Comparison of ENCODE assay signal across 12 cellular contexts in genomic region chr11:128174465-128175101, GRCh38.
A peak's percentile ranks its signal among the peaks of the same experiment; 100 is the strongest.
DNase-seq lines count a peak whose midpoint lies in the region; ATAC-seq and TF ChIP-seq lines count a peak whose summit lies in the region.
"Had no signal": no experiment of that assay in that cellular context is flagged by ENCODE, and none has a peak within 500 bp of the region (broad histone marks: within the 10 kb centered on the region; RNA-seq: fewer than 3 reads in every experiment).

No MANE protein-coding gene starts in this region.

- TF ChIP-seq CTCF in BJ (IDR thresholded peaks at IDR 0.05; ENCODE audit: insufficient read depth, low read depth, low read length) = no peak
- no peak for TF ChIP-seq CTCF in IMR-90 (conservative IDR thresholded peaks at IDR 0.05; ENCODE audit: low read depth, low read length)
- peak; percentile 26 for TF ChIP-seq CTCF in brain microvascular endothelial cell (IDR thresholded peaks at IDR 0.05; ENCODE audit: low read depth, low read length, missing control alignments)
- no peak for TF ChIP-seq CTCF in spleen (IDR thresholded peaks at IDR 0.05 in 8 of 11, conservative IDR thresholded peaks at IDR 0.05 in 3 of 11)

- peaks cover 2% of the 10 kb centered on the region; the same call in 1 of the 2 replicates for H3K4me1 ChIP-seq in IMR-90 (ENCODE audit: control insufficient read depth, insufficient read depth, low read length)
- peaks cover 5% of the 10 kb centered on the region for H3K4me1 ChIP-seq in mesendoderm (ENCODE audit: control insufficient read depth, low read depth, low read length)
- peaks cover 0 to 13% (median 10%) of the 10 kb centered on the region in 6 donors for H3K4me1 ChIP-seq in spleen
- H3K4me1 ChIP-seq: upper lobe of left lung had no signal

- H3K9me1 ChIP-seq in IMR-90 (ENCODE audit: insufficient read depth, low read length) = no peaks in the 10 kb centered on the region

- H3K4ac ChIP-seq in IMR-90 (ENCODE audit: low read depth, low read length) (peak overlapping the region; percentile 30), mesendoderm (ENCODE audit: low read depth, low read length) (no peak overlapping the region)

- no peak overlapping the region for H3K56ac ChIP-seq in IMR-90 (ENCODE audit: extremely low read depth, insufficient read depth, low read length)
- H3K56ac ChIP-seq in mesendoderm (ENCODE audit: low read length) = no peak overlapping the region

- peak overlapping the region; percentile 88 for H2BK120ac ChIP-seq in IMR-90 (ENCODE audit: low read depth, low read length)
- no peak overlapping the region for H2BK120ac ChIP-seq in mesendoderm (ENCODE audit: low read depth, low read length)

- DNase-seq in BJ (ENCODE audit: low read depth) = peak; percentile 54
- peak; percentile 67 for DNase-seq in IMR-90
- DNase-seq in brain microvascular endothelial cell = peak; percentile 62
- peak; percentile 93 for DNase-seq in mesendoderm
- DNase-seq in GOT3 (lab: John Stamatoyannopoulos, UW) = no peak
- no peak for DNase-seq in NOMO-1 treated with DMSO at 0.1 percent for 48 hours (lab: John Stamatoyannopoulos, UW; ENCODE audit: unreplicated experiment)
- no peak for DNase-seq in spleen
- DNase-seq in posterior cingulate gyrus = no peak
- DNase-seq: activated B cell treated with CpG ODN at 0.5 μM for 24 hours, Calu3, NCI-H1930, upper lobe of left lung had no signal

- no peak overlapping the region for H2AK9ac ChIP-seq in IMR-90 (replicated peaks; ENCODE audit: low read depth, low read length, poor library complexity)

- peak overlapping the region; percentile 53; the same call in 1 of the 2 replicates for H4K91ac ChIP-seq in IMR-90 (ENCODE audit: insufficient read depth, low read depth, low read length)

- H3K9me3 ChIP-seq in IMR-90 (ENCODE audit: control insufficient read depth, insufficient read depth, low read length) = no peaks in the 10 kb centered on the region
- H3K9me3 ChIP-seq in spleen = no peaks in the 10 kb centered on the region
- H3K9me3 ChIP-seq: upper lobe of left lung had no signal

- H3K36me3 ChIP-seq in BJ (ENCODE audit: control insufficient read depth, insufficient read depth, low read length) = no peaks in the 10 kb centered on the region
- H3K36me3 ChIP-seq in IMR-90 (ENCODE audit: control insufficient read depth, insufficient read depth, low read length) = no peaks in the 10 kb centered on the region
- no peaks in the 10 kb centered on the region for H3K36me3 ChIP-seq in brain microvascular endothelial cell (replicated peaks)
- H3K36me3 ChIP-seq in mesendoderm (ENCODE audit: control insufficient read depth, insufficient read depth, low read length) = no peaks in the 10 kb centered on the region
- no peaks in the 10 kb centered on the region for H3K36me3 ChIP-seq in spleen
- H3K36me3 ChIP-seq: upper lobe of left lung had no signal

- H3K27me3 ChIP-seq in BJ (ENCODE audit: control insufficient read depth, insufficient read depth, low read length) = no peaks in the 10 kb centered on the region
- 0 out of 2 replicates have a peak, but pooled peaks cover 2% of the 10 kb centered on the region for H3K27me3 ChIP-seq in IMR-90 (ENCODE audit: control insufficient read depth, insufficient read depth, low read length)
- no peaks in the 10 kb centered on the region for H3K27me3 ChIP-seq in brain microvascular endothelial cell (replicated peaks)
- no peaks in the 10 kb centered on the region for H3K27me3 ChIP-seq in mesendoderm (ENCODE audit: insufficient read depth, low read length, poor library complexity)
- no peaks in the 10 kb centered on the region for H3K27me3 ChIP-seq in spleen (replicated peaks in 1 of 7)
- H3K27me3 ChIP-seq: upper lobe of left lung had no signal

- peak overlapping the region; percentile 50; the same call in 1 of the 2 replicates for H2BK20ac ChIP-seq in IMR-90 (ENCODE audit: low read depth, low read length)

- H3K9ac ChIP-seq in IMR-90 (ENCODE audit: low read depth, low read length) (no peak overlapping the region; the same call in 1 of the 2 replicates), mesendoderm (ENCODE audit: low read length) (no peak overlapping the region)

- no peak for TF ChIP-seq RAD21 in IMR-90 (IDR thresholded peaks at IDR 0.05; ENCODE audit: low read length)

- peak; percentile 54 for ATAC-seq in IMR-90 (ENCODE audit: low read depth)

- 37% methylated on average over 2 of the region's 7 CpGs; no CpG with 5 or more reads in 1 of the 2 experiments for WGBS in IMR-90 (ENCODE audit: extremely low coverage in 2 of 2, insufficient read length in 1 of 2), 2 experiments
- no CpG with 5 or more reads among the region's 7 CpGs for WGBS in mesendoderm (ENCODE audit: extremely low coverage, insufficient coverage, low lambda C conversion rate)
- 72 to 87% (median 79%) methylated on average over 7 of the region's 7 CpGs for WGBS in spleen, 5 donors

- no TSS peak for BruUV-seq in IMR-90 (replicated peaks; lab: Mats Ljungman, UMichigan)

- no peak overlapping the region for H4K5ac ChIP-seq in IMR-90 (ENCODE audit: low read depth, low read length)
- no peak overlapping the region for H4K5ac ChIP-seq in mesendoderm (ENCODE audit: low read length)

- H3K4me2 ChIP-seq in IMR-90 (ENCODE audit: low read depth, low read length) = no peak overlapping the region
- no peak overlapping the region for H3K4me2 ChIP-seq in mesendoderm (ENCODE audit: low read length)

- peak overlapping the region; percentile 52 for H2AFZ ChIP-seq in IMR-90 (replicated peaks; ENCODE audit: low read length, poor library complexity)

- POLR2A ChIA-PET in BJ (lab: Charles Lee) = interaction anchor here (0.6 kb wide), 1 partner anchor 16 kb away, joined by 3 read pairs; no protein-coding TSS in a partner anchor
- POLR2A ChIA-PET in IMR-90 (lab: Charles Lee; ENCODE audit: unreplicated experiment) = no interaction called here

- H4K20me1 ChIP-seq in IMR-90 (ENCODE audit: insufficient read depth, low read length) = no peaks in the 10 kb centered on the region

- intact Hi-C loops in IMR-90 (cut with micrococcal nuclease) = loop anchor here (5.0 kb wide), 1 partner anchor 603 kb away; no protein-coding TSS in a partner anchor
- intact Hi-C loops in spleen (cut with DNase I; ENCODE audit: low total_unique reads) = loop anchor here (10.0 kb wide), 1 partner anchor 780 kb away; no protein-coding TSS in a partner anchor
- intact Hi-C loops in posterior cingulate gyrus (cut with DNase I) = loop anchor here (5.0 to 10.0 kb wide), 2 partner anchors 120 to 783 kb away; no protein-coding TSS in a partner anchor

- H3K27ac ChIP-seq in IMR-90 (ENCODE audit: insufficient read depth, low read length) (no peak overlapping the region), brain microvascular endothelial cell (peak overlapping the region; percentile 36), mesendoderm (ENCODE audit: low read depth, low read length) (peak overlapping the region; percentile 6), spleen (peak overlapping the region in 4 of 8 donors; percentile 4 to 46 (median 24))
- H3K27ac ChIP-seq: upper lobe of left lung had no signal

- H4K8ac ChIP-seq in IMR-90 (ENCODE audit: low read depth in 2 of 2, low read length in 2 of 2) (no peak overlapping the region; a peak in 1 of 4 replicates), mesendoderm (ENCODE audit: low read depth, low read length) (no peak overlapping the region)

- dilution Hi-C loops in IMR-90 (cut with HindIII; ENCODE audit: low sequenced_read_pairs, unreplicated experiment) = loop anchor here (25.0 kb wide), 2 partner anchors 463 to 663 kb away; no protein-coding TSS in a partner anchor

- peak overlapping the region; percentile 13; the same call in 1 of the 2 replicates for H3K23ac ChIP-seq in IMR-90 (ENCODE audit: low read depth, low read length)
- H3K23ac ChIP-seq in mesendoderm (ENCODE audit: low read length) = no peak overlapping the region

- H3K4me3 ChIP-seq in BJ (ENCODE audit: low read depth, low read length) (no peak overlapping the region), IMR-90 (ENCODE audit: insufficient read depth, low read depth, low read length) (no peak overlapping the region), brain microvascular endothelial cell (ENCODE audit: low read depth, low read length) (no peak overlapping the region), mesendoderm (ENCODE audit: low read length) (no peak overlapping the region), spleen (no peak overlapping the region)
- H3K4me3 ChIP-seq: upper lobe of left lung had no signal

- H3K18ac ChIP-seq in IMR-90 (ENCODE audit: low read depth, low read length) (no peak overlapping the region; the same call in 1 of the 2 replicates), mesendoderm (ENCODE audit: low read length) (no peak overlapping the region)

- no peaks in the 10 kb centered on the region for H3K79me1 ChIP-seq in IMR-90 (ENCODE audit: low read depth in 1 of 2, low read length in 2 of 2)
- no peaks in the 10 kb centered on the region for H3K79me1 ChIP-seq in mesendoderm (ENCODE audit: low read length)

- no peak overlapping the region for H2BK15ac ChIP-seq in IMR-90 (ENCODE audit: low read depth, low read length)
- no peak overlapping the region for H2BK15ac ChIP-seq in mesendoderm (replicated peaks; ENCODE audit: low read depth)

- TF ChIP-seq POLR2A in IMR-90 (IDR thresholded peaks at IDR 0.05; ENCODE audit: low read depth, low read length) (no peak), spleen (IDR thresholded peaks at IDR 0.05) (no peak)

- peak overlapping the region; percentile 58 for H3K14ac ChIP-seq in IMR-90 (replicated peaks; ENCODE audit: low read depth, low read length)

- H2AK5ac ChIP-seq in IMR-90 (ENCODE audit: low read depth, low read length) = peak overlapping the region; percentile 48; the same call in 1 of the 2 replicates
- no peak overlapping the region for H2AK5ac ChIP-seq in mesendoderm (ENCODE audit: low read length)

- in situ Hi-C loops in IMR-90 (cut with MboI; ENCODE audit: low sequenced_read_pairs) = loop anchor here (5.0 to 25.0 kb wide), 4 partner anchors 113 to 788 kb away; no protein-coding TSS in a partner anchor
- in situ Hi-C loops in brain microvascular endothelial cell (cut with HindIII; ENCODE audit: low pct_ligation_motif_present, low sequenced_read_pairs) = loop anchor here (5.0 to 25.0 kb wide), 3 partner anchors 137 to 663 kb away; no protein-coding TSS in a partner anchor

- H2BK5ac ChIP-seq in IMR-90 (ENCODE audit: low read depth, low read length, poor library complexity, severe bottlenecking) = no peak overlapping the region
- no peak overlapping the region for H2BK5ac ChIP-seq in mesendoderm (ENCODE audit: low read length)

- H3K79me2 ChIP-seq in mesendoderm (ENCODE audit: control insufficient read depth, insufficient read depth, low read length) = no peaks in the 10 kb centered on the region

- CTCF ChIA-PET in BJ (lab: Yijun Ruan, JAX) (interaction anchor here (0.8 to 10.5 kb wide), 8 partner anchors 13 to 788 kb away, joined by 3 to 116 read pairs (median 6); no protein-coding TSS in a partner anchor), IMR-90 (lab: Yijun Ruan, JAX) (interaction anchor here (1.1 kb wide), 1 partner anchor 17 kb away, joined by 4 read pairs; no protein-coding TSS in a partner anchor)

TF ChIP-seq in IMR-90, 13 proteins besides CTCF, POLR2A, EP300 and RAD21:
- TF ChIP-seq CEBPB (IDR thresholded peaks at IDR 0.05; ENCODE audit: low read depth, low read length) = peak; percentile 60
- no peak for TF ChIP-seq NFE2L2 (IDR thresholded peaks at IDR 0.05; ENCODE audit: low read depth, low read length)

Comparison
In these comparisons a context has a peak if more than half of its experiments do, and no peak if none do; other contexts are left out.
1. DNase-seq: peak in BJ (single experiment), IMR-90 (single experiment), brain microvascular endothelial cell (single experiment) and mesendoderm (single experiment); none in GOT3 (single experiment), NOMO-1 treated with DMSO at 0.1 percent for 48 hours (single experiment), spleen (single experiment) and posterior cingulate gyrus (0 of 10).